Comparison of ENCODE assay signal across 14 cellular contexts in the genomic region with DNA sequence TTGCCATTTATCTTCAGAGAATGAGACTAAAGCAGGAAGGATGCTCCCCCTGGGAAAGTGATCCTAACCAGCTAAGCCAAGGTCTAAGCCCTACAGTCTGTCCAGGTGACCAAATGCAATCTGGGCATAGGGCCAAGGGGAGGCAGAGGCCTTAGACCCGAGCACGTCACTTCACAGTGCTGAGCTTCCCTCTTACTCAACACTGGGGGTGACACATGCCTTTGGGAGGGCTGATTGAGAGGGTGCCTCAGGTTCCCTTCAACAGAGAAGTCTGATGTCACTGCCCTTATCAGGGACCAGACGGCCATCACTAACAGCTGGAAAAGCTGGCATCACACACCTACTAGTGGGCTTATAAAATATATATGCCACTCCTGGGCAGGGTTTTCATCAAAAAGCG. TPM values are rescaled to one million over a fixed set of nuclear protein-coding genes. Genes with fewer than 3 reads are reported as not detected.
A peak's percentile ranks its signal among the peaks of the same experiment; 100 is the strongest.
DNase-seq lines count a peak whose midpoint lies in the region; ATAC-seq and TF ChIP-seq lines count a peak whose summit lies in the region.
"Had no signal": no experiment of that assay in that cellular context is flagged by ENCODE, and none has a peak within 500 bp of the region (broad histone marks: within the 10 kb centered on the region; RNA-seq: fewer than 3 reads in every experiment).

No MANE protein-coding gene starts in this region.

- no peak overlapping the region for H2BK120ac ChIP-seq in mesenchymal stem cell (ENCODE audit: low read depth, low read length)

- H3K79me2 ChIP-seq in GM23248 (ENCODE audit: insufficient read depth), result peaks cover 23% of the 10 kb centered on the region

- H3K9me2 ChIP-seq in GM23248 (ENCODE audit: insufficient read depth), result no peaks in the 10 kb centered on the region

- no peak overlapping the region for H3K4ac ChIP-seq in mesenchymal stem cell (ENCODE audit: low read depth in 1 of 2, low read length in 2 of 2)

- H3F3A ChIP-seq in GM23248 (ENCODE audit: insufficient read depth), result peaks cover 30% of the 10 kb centered on the region

- H3K27ac ChIP-seq in GM23248 (no peak overlapping the region), mesenchymal stem cell (ENCODE audit: low read length, poor library complexity, severe bottlenecking) (no peak overlapping the region), caudate nucleus (ENCODE audit: low read depth, low read length) (no peak overlapping the region)
- H3K27ac ChIP-seq: gastroesophageal sphincter had no signal

- H4K91ac ChIP-seq in mesenchymal stem cell (ENCODE audit: low read length), result no peak overlapping the region

- DNase-seq in GM23248, result peak; percentile 81
- DNase-seq in NCI-H82 (lab: John Stamatoyannopoulos, UW), result peak; percentile 70
- peak; percentile 76 for DNase-seq in epithelial cell of esophagus (ENCODE audit: low read depth)
- DNase-seq in mesenchymal stem cell, result peak; percentile 63
- DNase-seq in caudate nucleus (lab: John Stamatoyannopoulos, UW), result no peak
- no peak for DNase-seq in pons (ENCODE audit: low spot score)
- no peak for DNase-seq in AG08396 (ENCODE audit: low spot score)
- DNase-seq: activated CD4-positive, alpha-beta T cell treated with anti-CD3 and anti-CD28 coated beads, Interleukin-2, amount 50 U/mL, for 1 hour; activated naive CD8-positive, alpha-beta T cell treated with anti-CD3 and anti-CD28 coated beads for 36 hours; NCI-H1436; SIG-M5; stimulated activated naive B cell treated with anti-CD40 and anti-IgM and Interleukin-4, amounts not matched to agents 10 μg/mL and 1 μg/mL and 100 μg/mL, for 72 hours had no signal

- no peak overlapping the region for H4K8ac ChIP-seq in mesenchymal stem cell (ENCODE audit: low read length)

- H3K79me1 ChIP-seq in mesenchymal stem cell (replicated peaks; ENCODE audit: low read length, poor library complexity, severe bottlenecking), result peaks cover 8% of the 10 kb centered on the region

- H3K4me2 ChIP-seq in GM23248 (ENCODE audit: unreplicated experiment) (no peak overlapping the region), mesenchymal stem cell (ENCODE audit: low read length, poor library complexity, severe bottlenecking) (no peak overlapping the region)

- no peak for TF ChIP-seq CTCF in epithelial cell of esophagus (IDR thresholded peaks at IDR 0.05; ENCODE audit: insufficient read depth, low read depth, low read length, missing control alignments)

- H3K4me3 ChIP-seq in GM23248 (no peak overlapping the region), epithelial cell of esophagus (ENCODE audit: low read length) (no peak overlapping the region), mesenchymal stem cell (ENCODE audit: insufficient read depth in 1 of 2, low read depth in 1 of 2, low read length in 2 of 2) (no peak overlapping the region)
- H3K4me3 ChIP-seq: gastroesophageal sphincter had no signal

- H3K4me1 ChIP-seq in GM23248 (ENCODE audit: insufficient read depth) (peaks cover 36% of the 10 kb centered on the region), mesenchymal stem cell (ENCODE audit: control insufficient read depth, insufficient read depth, low read depth, low read length) (peaks cover 46% of the 10 kb centered on the region)

- 35 to 39% methylated on average over 4 of the region's 4 CpGs for WGBS in GM23248 (ENCODE audit: low coverage in 1 of 2, low lambda C conversion rate in 2 of 2, missing lambda C conversion rate in 2 of 2), 2 experiments
- 91% methylated on average over 3 of the region's 4 CpGs for WGBS in mesenchymal stem cell

- H3K9ac ChIP-seq in GM23248 (no peak overlapping the region), mesenchymal stem cell (ENCODE audit: low read length) (no peak overlapping the region)

- H3K23ac ChIP-seq in mesenchymal stem cell (ENCODE audit: low read length in 2 of 2), result no peak overlapping the region

- no peak overlapping the region for H2BK5ac ChIP-seq in mesenchymal stem cell (ENCODE audit: low read depth, low read length, poor library complexity, severe bottlenecking)

- no peak overlapping the region for H2AK5ac ChIP-seq in mesenchymal stem cell (ENCODE audit: low read length, severe bottlenecking)

- no peak overlapping the region for H2BK15ac ChIP-seq in mesenchymal stem cell (ENCODE audit: low read depth, poor library complexity, severe bottlenecking)

- H2AFZ ChIP-seq in GM23248, result no peak overlapping the region
- no peak overlapping the region for H2AFZ ChIP-seq in mesenchymal stem cell (ENCODE audit: low read depth, low read length)

- no peak overlapping the region for H3K18ac ChIP-seq in mesenchymal stem cell (ENCODE audit: low read depth in 1 of 2, low read length in 2 of 2)

- H3K27me3 ChIP-seq in GM23248 (replicated peaks; ENCODE audit: insufficient read depth) (no peaks in the 10 kb centered on the region; the same call in 1 of the 2 replicates), mesenchymal stem cell (ENCODE audit: control insufficient read depth in 1 of 2, insufficient read depth in 1 of 2, low read length in 2 of 2) (peaks cover 0 to 4% of the 10 kb centered on the region in 2 experiments)
- H3K27me3 ChIP-seq: gastroesophageal sphincter had no signal

- ATAC-seq in GM21423 (IDR thresholded peaks at IDR 0.05; ENCODE audit: unreplicated experiment), result no peak
- ATAC-seq: gastroesophageal sphincter; stimulated activated naive B cell treated with anti-CD40 and anti-IgM and Interleukin-4, amounts not matched to agents 10 μg/mL and 1 μg/mL and 100 μg/mL, for 72 hours had no signal

- in situ Hi-C loops in GM23248 (cut with MboI), result no loop called here

- H3K14ac ChIP-seq in mesenchymal stem cell (ENCODE audit: low read length in 2 of 2), result no peak overlapping the region

- no peaks in the 10 kb centered on the region for H4K20me1 ChIP-seq in GM23248 (ENCODE audit: insufficient read depth)

- H3K9me3 ChIP-seq in GM23248 (ENCODE audit: low read depth) (no peaks in the 10 kb centered on the region), mesenchymal stem cell (ENCODE audit: control insufficient read depth, low read length) (no peaks in the 10 kb centered on the region)
- H3K9me3 ChIP-seq: gastroesophageal sphincter had no signal

- no peaks in the 10 kb centered on the region for H3K36me3 ChIP-seq in GM23248 (ENCODE audit: low read depth)
- peaks cover 14 to 15% of the 10 kb centered on the region in 2 experiments for H3K36me3 ChIP-seq in mesenchymal stem cell (ENCODE audit: control insufficient read depth in 1 of 2, insufficient read depth in 2 of 2, low read depth in 1 of 2, low read length in 2 of 2)

- H2BK12ac ChIP-seq in mesenchymal stem cell (ENCODE audit: low read length in 2 of 2), result no peak overlapping the region

RNA-seq across cellular contexts. Expression of gene CIAO2B, which starts 4.0 kb away (rescaled TPM):
- 76.1 and 111 TPM in 2 replicates for total RNA-seq in GM23248 (2014; rRNA removed; shearing (Covaris generic))
- polyA plus RNA-seq in GM23248 (2016; fragmentation: Nextera tagmentation; extraction: Ambion mirVana), result 173 and 182 TPM in 2 replicates
- polyA plus RNA-seq in mesenchymal stem cell (2013, experiment 1 of 2), result 110 TPM
- polyA plus RNA-seq in mesenchymal stem cell (2013, experiment 2 of 2), result 117 TPM

RNA-seq across cellular contexts. Expression of gene RRAD, which starts 4.9 kb away (rescaled TPM):
- total RNA-seq in GM23248 (2014; rRNA removed; shearing (Covaris generic)), result 0.22 and 1.1 TPM in 2 replicates
- 0.70 and 0.76 TPM in 2 replicates for polyA plus RNA-seq in GM23248 (2016; fragmentation: Nextera tagmentation; extraction: Ambion mirVana)
- polyA plus RNA-seq in mesenchymal stem cell (2013, experiment 1 of 2), result 6.9 TPM
- 7.7 TPM for polyA plus RNA-seq in mesenchymal stem cell (2013, experiment 2 of 2)

RNA-seq across cellular contexts. Expression of gene CES2, which starts 5.1 kb away (rescaled TPM):
- total RNA-seq in GM23248 (2014; rRNA removed; shearing (Covaris generic)), result 32.3 and 46.8 TPM in 2 replicates
- polyA plus RNA-seq in GM23248 (2016; fragmentation: Nextera tagmentation; extraction: Ambion mirVana), result 33.9 and 37.6 TPM in 2 replicates
- polyA plus RNA-seq in mesenchymal stem cell (2013, experiment 1 of 2), result 27.4 TPM
- 27.4 TPM for polyA plus RNA-seq in mesenchymal stem cell (2013, experiment 2 of 2)

RNA-seq across cellular contexts. Expression of gene CDH16, which starts 11.5 kb away (rescaled TPM):
- not detected in 2 replicates for total RNA-seq in GM23248 (2014; rRNA removed; shearing (Covaris generic))
- not detected in 2 replicates for polyA plus RNA-seq in GM23248 (2016; fragmentation: Nextera tagmentation; extraction: Ambion mirVana)
- not detected for polyA plus RNA-seq in mesenchymal stem cell (2013, experiment 1 of 2)
- polyA plus RNA-seq in mesenchymal stem cell (2013, experiment 2 of 2), result not detected
- total RNA-seq: activated naive CD8-positive, alpha-beta T cell treated with anti-CD3 and anti-CD28 coated beads for 36 hours; gastroesophageal sphincter had no signal

RNA-seq across cellular contexts. Expression of gene CES3, which starts 30.9 kb away (rescaled TPM):
- total RNA-seq in GM23248 (2014; rRNA removed; shearing (Covaris generic)), result not detected in 2 replicates
- not detected in 2 replicates for polyA plus RNA-seq in GM23248 (2016; fragmentation: Nextera tagmentation; extraction: Ambion mirVana)
- polyA plus RNA-seq in mesenchymal stem cell (2013, experiment 1 of 2), result 0.07 TPM
- 0.01 TPM for polyA plus RNA-seq in mesenchymal stem cell (2013, experiment 2 of 2)

Comparison
In these comparisons a context has a peak if more than half of its experiments do, and no peak if none do; other contexts are left out.
1. DNase-seq: peak in GM23248 (single experiment), NCI-H82 (single experiment), epithelial cell of esophagus (single experiment) and mesenchymal stem cell (single experiment); none in caudate nucleus (0 of 61), pons (single experiment) and AG08396 (single experiment).